1 cellular context compared by ENCODE assay signal in genomic region chr1:6223617-6224016, GRCh38.
TF ChIP-seq lines count a peak whose summit lies in the region.

No MANE protein-coding gene starts in this region.

TF ChIP-seq in endothelial cell of umbilical vein, 7 proteins besides CTCF, POLR2A, EP300 and RAD21:
- TF ChIP-seq GATA2 (IDR thresholded peaks at IDR 0.05; ENCODE audit: insufficient read depth, insufficient read length, low read depth, low read length), result no peak
- no peak for TF ChIP-seq FOS (IDR thresholded peaks at IDR 0.05; ENCODE audit: borderline replicate concordance, insufficient read depth, low read length)
- TF ChIP-seq POLR2AphosphoS5 (IDR thresholded peaks at IDR 0.05; ENCODE audit: insufficient read depth, low read depth, low read length), result no peak
- TF ChIP-seq MYC (IDR thresholded peaks at IDR 0.05; ENCODE audit: low read depth, low read length), result no peak
- TF ChIP-seq MAX (IDR thresholded peaks at IDR 0.05; ENCODE audit: insufficient read depth, insufficient read length), result no peak
- TF ChIP-seq EZH2 (IDR thresholded peaks at IDR 0.05; ENCODE audit: borderline replicate concordance, low read depth, low read length, severe bottlenecking), result no peak
- no peak for TF ChIP-seq JUN (IDR thresholded peaks at IDR 0.05; ENCODE audit: borderline replicate concordance, insufficient read depth, insufficient read length, low read depth)
TF ChIP-seq in endothelial cell of umbilical vein: peak in this region for 0.
